Comparison of ENCODE assay signal across 20 cellular contexts in genomic region chr10:74949843-74950765, GRCh38.
DNase-seq lines count a peak whose midpoint lies in the region; ATAC-seq and TF ChIP-seq lines count a peak whose summit lies in the region.
"Had no signal": no experiment of that assay in that cellular context is flagged by ENCODE, and none has a peak within 500 bp of the region (broad histone marks: within the 10 kb centered on the region; RNA-seq: fewer than 3 reads in every experiment).

No MANE protein-coding gene starts in this region.

- H3K4me1 Mint-ChIP-seq in osteocyte (ENCODE audit: unreplicated experiment) = peaks cover 41% of the 10 kb centered on the region

- H3K36me3 Mint-ChIP-seq in osteocyte (ENCODE audit: unreplicated experiment) = peaks cover 2% of the 10 kb centered on the region

- peak overlapping the region; percentile 16 for H3K27ac Mint-ChIP-seq in osteocyte (ENCODE audit: unreplicated experiment)
- H3K27ac Mint-ChIP-seq: activated B cell treated with CpG ODN at 0.5 μM for 24 hours; activated T-helper 2 cell treated with anti-CD3 and anti-CD28 coated beads, Interferon-gamma antibody, Interleukin-2, Interleukin-4, amounts not matched to agents 10 μg/mL and 5 μg/mL and 100 μg/mL, durations not matched to agents 14 hours and 24 hours and 36 hours; T-helper 2 cell treated with Interferon-gamma antibody and Interleukin-4, amounts not matched to agents 5 μg/mL and 100 μg/mL, for 36 hours had no signal

- POLR2A ChIA-PET in HEK293T (lab: Yijun Ruan, JAX) = no interaction called here

- in situ Hi-C loops in brain microvascular endothelial cell (cut with HindIII; ENCODE audit: low pct_ligation_motif_present, low sequenced_read_pairs) = no loop called here

- TF ChIP-seq CTCF in brain microvascular endothelial cell (IDR thresholded peaks at IDR 0.05; ENCODE audit: low read depth, low read length, missing control alignments) (no peak), osteocyte (IDR thresholded peaks at IDR 0.05) (no peak)

- ATAC-seq in HG02885 (IDR thresholded peaks at IDR 0.05; ENCODE audit: poor library complexity, unreplicated experiment) (no peak), HG03439 (IDR thresholded peaks at IDR 0.05; ENCODE audit: unreplicated experiment) (no peak)
- ATAC-seq: heart right ventricle; naive thymus-derived CD4-positive, alpha-beta T cell had no signal

- H3K9me3 Mint-ChIP-seq in osteocyte (ENCODE audit: unreplicated experiment) = no peaks in the 10 kb centered on the region
- H3K9me3 Mint-ChIP-seq: activated T-helper 2 cell treated with anti-CD3 and anti-CD28 coated beads, Interferon-gamma antibody, Interleukin-2, Interleukin-4, amounts not matched to agents 10 μg/mL and 5 μg/mL and 100 μg/mL, durations not matched to agents 14 hours and 24 hours and 36 hours; naive thymus-derived CD4-positive, alpha-beta T cell; T-helper 2 cell treated with Interferon-gamma antibody and Interleukin-4, amounts not matched to agents 5 μg/mL and 100 μg/mL, for 36 hours had no signal

- no peaks in the 10 kb centered on the region for H3K27me3 ChIP-seq in brain microvascular endothelial cell (replicated peaks)
- H3K27me3 ChIP-seq: heart right ventricle had no signal

- H3K4me3 ChIP-seq in brain microvascular endothelial cell (ENCODE audit: low read depth, low read length) = no peak overlapping the region
- H3K4me3 ChIP-seq: heart right ventricle, lung had no signal

- H3K4me3 Mint-ChIP-seq in osteocyte (ENCODE audit: unreplicated experiment) = no peak overlapping the region
- H3K4me3 Mint-ChIP-seq: activated B cell treated with CpG ODN at 0.5 μM for 24 hours; naive thymus-derived CD4-positive, alpha-beta T cell; T-helper 2 cell treated with Interferon-gamma antibody and Interleukin-4, amounts not matched to agents 5 μg/mL and 100 μg/mL, for 36 hours had no signal

- CTCF ChIA-PET in HEK293T (lab: Yijun Ruan, JAX) = no interaction called here

- H3K27me3 Mint-ChIP-seq in osteocyte (ENCODE audit: unreplicated experiment) = no peaks in the 10 kb centered on the region
- H3K27me3 Mint-ChIP-seq: activated B cell treated with CpG ODN at 0.5 μM for 24 hours; naive thymus-derived CD4-positive, alpha-beta T cell had no signal

- DNase-seq in EH (ENCODE audit: low read depth) = peak; percentile 53
- no peak for DNase-seq in HEK293T (ENCODE audit: extremely low spot score)
- DNase-seq in brain microvascular endothelial cell = peak; percentile 27
- DNase-seq in osteocyte (ENCODE audit: extremely low spot score, unreplicated experiment) = no peak
- no peak for DNase-seq in NCI-H187 (lab: John Stamatoyannopoulos, UW)
- DNase-seq: activated B cell treated with CpG ODN at 0.5 μM for 24 hours; amygdala; C1 segment of cervical spinal cord; cerebellar nuclear complex; effector CD4-positive, alpha-beta T cell; heart right ventricle; naive thymus-derived CD4-positive, alpha-beta T cell; NCI-H187 treated with DMSO at 0.1 percent for 48 hours; NCI-H524 treated with DMSO at 0.1 percent for 48 hours; OCI-M1 had no signal

- H3K27ac ChIP-seq in brain microvascular endothelial cell = peak overlapping the region; percentile 60
- H3K27ac ChIP-seq: heart right ventricle had no signal

- no peaks in the 10 kb centered on the region for H3K36me3 ChIP-seq in brain microvascular endothelial cell (replicated peaks)
- H3K36me3 ChIP-seq: heart right ventricle had no signal

TF ChIP-seq in HEK293T, 16 proteins besides CTCF, POLR2A, EP300 and RAD21:
- TF ChIP-seq PKNOX1 (IDR thresholded peaks at IDR 0.05) = 0 out of 2 replicates have a peak, but pooled peaks have one; percentile 2
- no peak for TF ChIP-seq FOXA1 (IDR thresholded peaks at IDR 0.05)
- TF ChIP-seq BHLHE40 (IDR thresholded peaks at IDR 0.05; ENCODE audit: borderline replicate concordance) = no peak
- TF ChIP-seq FOXK2 (IDR thresholded peaks at IDR 0.05) = no peak
- no peak for TF ChIP-seq NFRKB (IDR thresholded peaks at IDR 0.05)

Comparison
In these comparisons a context has a peak if more than half of its experiments do, and no peak if none do; other contexts are left out.
1. DNase-seq: peak in EH (single experiment) and brain microvascular endothelial cell (single experiment); none in HEK293T (single experiment), osteocyte (single experiment) and NCI-H187 (0 of 2).